In genomic region chr2:182854405-182855105, GRCh38 we compare ENCODE assay signal across 25 cellular contexts. TPM values are rescaled to one million over a fixed set of nuclear protein-coding genes. Genes with fewer than 3 reads are reported as not detected.
A peak's percentile ranks its signal among the peaks of the same experiment; 100 is the strongest.
DNase-seq lines count a peak whose midpoint lies in the region; ATAC-seq and TF ChIP-seq lines count a peak whose summit lies in the region.
"Had no signal": no experiment of that assay in that cellular context is flagged by ENCODE, and none has a peak within 500 bp of the region (broad histone marks: within the 10 kb centered on the region; RNA-seq: fewer than 3 reads in every experiment).

No MANE protein-coding gene starts in this region.

- H3K27me3 ChIP-seq in H7 (ENCODE audit: control insufficient read depth, insufficient read depth, low read length), result no peaks in the 10 kb centered on the region
- no peaks in the 10 kb centered on the region for H3K27me3 ChIP-seq in brain microvascular endothelial cell (replicated peaks)
- H3K27me3 ChIP-seq in tibial artery, result no peaks in the 10 kb centered on the region
- no peaks in the 10 kb centered on the region for H3K27me3 ChIP-seq in gastrocnemius medialis
- H3K27me3 ChIP-seq: BE2C had no signal

- H3K27me3 Mint-ChIP-seq in nephron (ENCODE audit: low read depth), result no peaks in the 10 kb centered on the region

- peaks cover 60% of the 10 kb centered on the region for H3K36me3 Mint-ChIP-seq in nephron (ENCODE audit: low read depth)
- H3K36me3 Mint-ChIP-seq: activated CD4-positive, alpha-beta memory T cell treated with anti-CD3 and anti-CD28 coated beads for 36 hours; CD8-positive, alpha-beta T cell; immature natural killer cell; naive B cell had no signal

- WGBS in lower leg skin, 2 donors, result 58 to 64% methylated on average over 4 of the region's 4 CpGs

- intact Hi-C loops in tibial artery (cut with DNase I; ENCODE audit: low total_unique reads) (no loop called here), lower leg skin (cut with DNase I; ENCODE audit: low total_unique reads) (no loop called here), gastrocnemius medialis (cut with DNase I; ENCODE audit: low total_unique reads) (no loop called here)

- peaks cover 0 to 43% (median 0%) of the 10 kb centered on the region in 4 donors for H3K4me1 ChIP-seq in tibial artery
- peaks cover 0 to 3% of the 10 kb centered on the region in 2 donors for H3K4me1 ChIP-seq in gastrocnemius medialis
- H3K4me1 ChIP-seq: BE2C had no signal

- H3K4me3 ChIP-seq in H7 (ENCODE audit: insufficient read depth, low read depth, low read length) (no peak overlapping the region), brain microvascular endothelial cell (ENCODE audit: low read depth, low read length) (no peak overlapping the region), tibial artery (no peak overlapping the region), lower leg skin (ENCODE audit: low read depth, poor library complexity, severe bottlenecking) (no peak overlapping the region), gastrocnemius medialis (no peak overlapping the region)

- H3K27ac ChIP-seq in brain microvascular endothelial cell (peak overlapping the region; percentile 7), tibial artery (peak overlapping the region; percentile 5 to 51), gastrocnemius medialis (no peak overlapping the region)

- DNase-seq in H7 (peak; percentile 8), brain microvascular endothelial cell (peak; percentile 38), tibial artery (no peak), lower leg skin (ENCODE audit: low spot score in 2 of 2) (no peak), gastrocnemius medialis (no peak)
- DNase-seq: activated CD4-positive, alpha-beta memory T cell treated with anti-CD3 and anti-CD28 coated beads for 36 hours; activated naive CD4-positive, alpha-beta T cell treated with Interleukin-2 at 50 U/mL for 16 hours; BE2C; CD8-positive, alpha-beta T cell; HCEC 1CT; immature natural killer cell; naive B cell; NCI-H1436; NCI-H2081 treated with DMSO at 0.1 percent for 48 hours; NCI-H2227 treated with DMSO at 0.1 percent for 48 hours; NCI-H526; NK-92 treated with Interleukin-12 subunit alpha and Interleukin-12 subunit beta, amount 100 ng/mL, for 24 hours; Right ventricle myocardium superior; small intestine; stimulated activated naive CD4-positive, alpha-beta T cell treated with Interleukin-2 at 50 U/mL for 16 hours; T-helper 17 cell had no signal

- H3K27ac Mint-ChIP-seq in nephron, result peak overlapping the region; percentile 18 to 81 (median 29)
- H3K27ac Mint-ChIP-seq: activated CD4-positive, alpha-beta memory T cell treated with anti-CD3 and anti-CD28 coated beads for 36 hours; CD8-positive, alpha-beta T cell; immature natural killer cell; naive B cell; T-helper 17 cell had no signal

- H3K9me3 ChIP-seq in tibial artery (no peaks in the 10 kb centered on the region), gastrocnemius medialis (no peaks in the 10 kb centered on the region)
- H3K9me3 ChIP-seq: BE2C had no signal

- no peak for TF ChIP-seq CTCF in brain microvascular endothelial cell (IDR thresholded peaks at IDR 0.05; ENCODE audit: low read depth, low read length, missing control alignments)
- TF ChIP-seq CTCF in nephron (IDR thresholded peaks at IDR 0.05; ENCODE audit: unreplicated experiment in 3 of 3), result no peak
- no peak for TF ChIP-seq CTCF in tibial artery (IDR thresholded peaks at IDR 0.05)
- TF ChIP-seq CTCF in lower leg skin (IDR thresholded peaks at IDR 0.05), result no peak
- TF ChIP-seq CTCF in gastrocnemius medialis (IDR thresholded peaks at IDR 0.05 in 4 of 5, conservative IDR thresholded peaks at IDR 0.05 in 1 of 5), result no peak

- in situ Hi-C loops in brain microvascular endothelial cell (cut with HindIII; ENCODE audit: low pct_ligation_motif_present, low sequenced_read_pairs) (no loop called here), gastrocnemius medialis (cut with MboI; ENCODE audit: low sequenced_read_pairs in 4 of 4) (no loop called here)

- TF ChIP-seq POLR2A in lower leg skin (IDR thresholded peaks at IDR 0.05) (no peak), gastrocnemius medialis (IDR thresholded peaks at IDR 0.05) (no peak)

- H3K36me3 ChIP-seq in H7 (replicated peaks; ENCODE audit: control insufficient read depth, insufficient read depth, low read length) (no peaks in the 10 kb centered on the region), brain microvascular endothelial cell (replicated peaks) (no peaks in the 10 kb centered on the region), tibial artery (no peaks in the 10 kb centered on the region), gastrocnemius medialis (no peaks in the 10 kb centered on the region)
- H3K36me3 ChIP-seq: BE2C had no signal

- peaks cover 14% of the 10 kb centered on the region for H3K9me3 Mint-ChIP-seq in nephron
- H3K9me3 Mint-ChIP-seq: CD8-positive, alpha-beta T cell had no signal

- H3K4me1 Mint-ChIP-seq in nephron, result peaks cover 21% of the 10 kb centered on the region
- H3K4me1 Mint-ChIP-seq: immature natural killer cell, naive B cell, T-helper 17 cell had no signal

- peak overlapping the region in 1 of 3 experiments; percentile 30 for H3K4me3 Mint-ChIP-seq in nephron
- H3K4me3 Mint-ChIP-seq: activated CD4-positive, alpha-beta memory T cell treated with anti-CD3 and anti-CD28 coated beads for 36 hours; CD8-positive, alpha-beta T cell; immature natural killer cell; naive B cell; T-helper 17 cell had no signal

- ATAC-seq in gastrocnemius medialis (no peak), GM21717 (IDR thresholded peaks at IDR 0.05; ENCODE audit: unreplicated experiment) (no peak)
- ATAC-seq: activated CD4-positive, CD25-positive, alpha-beta regulatory T cell treated with anti-CD3 and anti-CD28 coated beads, Interleukin-2, amount 50 U/mL, for 24 hours; CD8-positive, alpha-beta T cell; T-helper 17 cell had no signal

RNA-seq across cellular contexts. Expression of gene FRZB, which starts 11.9 kb away (rescaled TPM):
- 0.15 and 1.5 TPM in 2 replicates for total RNA-seq in H7 (2014; rRNA removed; shearing (Covaris generic))
- total RNA-seq in lower leg skin (10 to 100 TPM in 2 of 4 donors, 1 to 10 TPM in 2; 1.6 to 20.4 (median 12.0) TPM), gastrocnemius medialis (10 to 100 TPM in 1 of 4 donors, 1 to 10 TPM in 3; 1.3 to 31.3 (median 4.3) TPM)
- total RNA-seq: activated CD4-positive, alpha-beta memory T cell treated with anti-CD3 and anti-CD28 coated beads for 36 hours; CD8-positive, alpha-beta T cell; glomerular endothelial cell; T-helper 17 cell had no signal

Comparison
In these comparisons a context has a peak if more than half of its experiments do, and no peak if none do; other contexts are left out.
1. DNase-seq: peak in H7 (single experiment) and brain microvascular endothelial cell (single experiment); none in tibial artery (0 of 2), lower leg skin (0 of 2) and gastrocnemius medialis (0 of 2).
2. H3K27ac ChIP-seq: peak in brain microvascular endothelial cell (single experiment) and tibial artery (2 of 2); none in gastrocnemius medialis (0 of 4).